32 cellular contexts compared by ENCODE assay signal in genomic region chr10:44209806-44210205, GRCh38.
"Had no signal": no experiment of that assay in that cellular context is flagged by ENCODE, and none has a peak within 500 bp of the region (broad histone marks: within the 10 kb centered on the region; RNA-seq: fewer than 3 reads in every experiment).

No MANE protein-coding gene starts in this region.

- H3K36me3 Mint-ChIP-seq: activated CD8-positive, alpha-beta memory T cell treated with anti-CD3 and anti-CD28 coated beads, Interleukin-2, amount 10 ng/mL, durations not matched to agents 7 days and 5 days; activated naive CD4-positive, alpha-beta T cell treated with anti-CD3 and anti-CD28 coated beads, Interleukin-2, amount 50 U/mL, for 24 hours; activated naive CD8-positive, alpha-beta T cell treated with anti-CD3 and anti-CD28 coated beads for 36 hours had no signal

- H3K9me3 ChIP-seq: adrenal gland, body of pancreas, colonic mucosa had no signal

- H3K9me3 Mint-ChIP-seq: activated naive CD4-positive, alpha-beta T cell treated with anti-CD3 and anti-CD28 coated beads for 36 hours; activated naive CD4-positive, alpha-beta T cell treated with anti-CD3 and anti-CD28 coated beads, Interleukin-2, amount 50 U/mL, for 24 hours; activated naive CD8-positive, alpha-beta T cell treated with anti-CD3 and anti-CD28 coated beads for 36 hours; activated T-helper 1 cell treated with anti-CD3 and anti-CD28 coated beads, Interleukin-12 subunit alpha, Interleukin-12 subunit beta, Interleukin-2, Interleukin-4 antibody, amounts not matched to agents 30 ng/mL and 10 ng/mL and 1 ng/mL, durations not matched to agents 14 hours and 24 hours and 36 hours; T-helper 2 cell treated with Interferon-gamma antibody and Interleukin-4, amounts not matched to agents 5 μg/mL and 100 μg/mL, for 36 hours had no signal

- H3K4me3 Mint-ChIP-seq: activated B cell treated with CpG ODN at 0.5 μM for 24 hours; activated CD8-positive, alpha-beta memory T cell treated with anti-CD3 and anti-CD28 coated beads, Interleukin-2, amount 10 ng/mL, durations not matched to agents 7 days and 5 days; activated CD8-positive, alpha-beta T cell treated with anti-CD3 and anti-CD28 coated beads for 36 hours; activated naive CD4-positive, alpha-beta T cell treated with anti-CD3 and anti-CD28 coated beads for 36 hours; activated naive CD4-positive, alpha-beta T cell treated with anti-CD3 and anti-CD28 coated beads, Interleukin-2, amount 50 U/mL, for 24 hours; activated naive CD8-positive, alpha-beta T cell treated with anti-CD3 and anti-CD28 coated beads for 36 hours; activated naive CD8-positive, alpha-beta T cell treated with anti-CD3 and anti-CD28 coated beads, Interleukin-2, amount 50 U/mL, for 24 hours; activated T-helper 1 cell treated with anti-CD3 and anti-CD28 coated beads, Interleukin-12 subunit alpha, Interleukin-12 subunit beta, Interleukin-2, Interleukin-4 antibody, amounts not matched to agents 30 ng/mL and 10 ng/mL and 1 ng/mL, durations not matched to agents 14 hours and 24 hours and 36 hours; T-helper 17 cell; T-helper 2 cell treated with Interferon-gamma antibody and Interleukin-4, amounts not matched to agents 5 μg/mL and 100 μg/mL, for 36 hours had no signal

- H3K4me1 Mint-ChIP-seq: activated B cell treated with CpG ODN at 0.5 μM for 24 hours; activated CD8-positive, alpha-beta memory T cell treated with anti-CD3 and anti-CD28 coated beads, Interleukin-2, amount 10 ng/mL, durations not matched to agents 7 days and 5 days; activated naive CD4-positive, alpha-beta T cell treated with anti-CD3 and anti-CD28 coated beads, Interleukin-2, amount 50 U/mL, for 24 hours; activated naive CD8-positive, alpha-beta T cell treated with anti-CD3 and anti-CD28 coated beads for 36 hours; activated naive CD8-positive, alpha-beta T cell treated with anti-CD3 and anti-CD28 coated beads, Interleukin-2, amount 50 U/mL, for 24 hours; T-helper 17 cell had no signal

- H3K27me3 Mint-ChIP-seq: activated B cell treated with CpG ODN at 0.5 μM for 24 hours had no signal

- H3K27ac Mint-ChIP-seq: activated B cell treated with CpG ODN at 0.5 μM for 24 hours; activated CD8-positive, alpha-beta memory T cell treated with anti-CD3 and anti-CD28 coated beads, Interleukin-2, amount 10 ng/mL, durations not matched to agents 7 days and 5 days; activated CD8-positive, alpha-beta T cell treated with anti-CD3 and anti-CD28 coated beads for 36 hours; activated naive CD4-positive, alpha-beta T cell treated with anti-CD3 and anti-CD28 coated beads for 36 hours; activated naive CD4-positive, alpha-beta T cell treated with anti-CD3 and anti-CD28 coated beads, Interleukin-2, amount 50 U/mL, for 24 hours; activated naive CD8-positive, alpha-beta T cell treated with anti-CD3 and anti-CD28 coated beads for 36 hours; activated naive CD8-positive, alpha-beta T cell treated with anti-CD3 and anti-CD28 coated beads, Interleukin-2, amount 50 U/mL, for 24 hours; activated T-helper 1 cell treated with anti-CD3 and anti-CD28 coated beads, Interleukin-12 subunit alpha, Interleukin-12 subunit beta, Interleukin-2, Interleukin-4 antibody, amounts not matched to agents 30 ng/mL and 10 ng/mL and 1 ng/mL, durations not matched to agents 14 hours and 24 hours and 36 hours; activated T-helper 2 cell treated with anti-CD3 and anti-CD28 coated beads, Interferon-gamma antibody, Interleukin-2, Interleukin-4, amounts not matched to agents 10 μg/mL and 5 μg/mL and 100 μg/mL, durations not matched to agents 14 hours and 24 hours and 36 hours; T-helper 17 cell; T-helper 2 cell treated with Interferon-gamma antibody and Interleukin-4, amounts not matched to agents 5 μg/mL and 100 μg/mL, for 36 hours had no signal

- H3K27me3 ChIP-seq: adrenal gland, body of pancreas, colonic mucosa had no signal

- H3K36me3 ChIP-seq: adrenal gland, colonic mucosa, WERI-Rb-1 had no signal

- ATAC-seq: activated CD4-positive, CD25-positive, alpha-beta regulatory T cell treated with anti-CD3 and anti-CD28 coated beads, Interleukin-2, amount 50 U/mL, for 24 hours; activated CD8-positive, alpha-beta memory T cell treated with anti-CD3 and anti-CD28 coated beads, Interleukin-2, amount 10 ng/mL, durations not matched to agents 7 days and 5 days; activated CD8-positive, alpha-beta T cell treated with anti-CD3 and anti-CD28 coated beads for 36 hours; activated naive CD8-positive, alpha-beta T cell treated with anti-CD3 and anti-CD28 coated beads, Interleukin-2, amount 50 U/mL, for 24 hours; body of pancreas; esophagus mucosa; T-helper 17 cell had no signal

- H3K4me1 ChIP-seq: adrenal gland, body of pancreas, colonic mucosa had no signal

- H3K4me3 ChIP-seq: adrenal gland, body of pancreas, colonic mucosa had no signal

- DNase-seq: activated B cell treated with CpG ODN at 0.5 μM for 24 hours; activated CD4-positive, alpha-beta T cell treated with anti-CD3 and anti-CD28 coated beads for 48 hours; activated CD4-positive, alpha-beta T cell treated with anti-CD3 and anti-CD28 coated beads, Interleukin-2, amount 50 U/mL, for 1 hour; activated CD4-positive, alpha-beta T cell treated with anti-CD3 and anti-CD28 coated beads, Interleukin-2, amount 50 U/mL, for 48 hours; activated CD8-positive, alpha-beta memory T cell treated with anti-CD3 and anti-CD28 coated beads, Interleukin-2, amount 10 ng/mL, durations not matched to agents 7 days and 5 days; activated CD8-positive, alpha-beta memory T cell treated with anti-CD3 and anti-CD28 coated beads, Interleukin-2, amount 50 U/mL, for 4 hours; activated CD8-positive, alpha-beta T cell treated with anti-CD3 and anti-CD28 coated beads for 36 hours; activated effector memory CD4-positive, alpha-beta T cell treated with anti-CD3 and anti-CD28 coated beads, Interleukin-2, amount 50 U/mL, for 16 hours; activated naive CD4-positive, alpha-beta T cell treated with anti-CD3 and anti-CD28 coated beads for 36 hours; activated naive CD8-positive, alpha-beta T cell treated with anti-CD3 and anti-CD28 coated beads for 36 hours; activated naive CD8-positive, alpha-beta T cell treated with anti-CD3 and anti-CD28 coated beads, Interleukin-2, amount 50 U/mL, for 24 hours; activated T-cell treated with anti-CD3 and anti-CD28 coated beads, Interleukin-2, amount 50 U/mL, for 1 hour; activated T-cell treated with anti-CD3 and anti-CD28 coated beads, Interleukin-2, amount 50 U/mL, for 48 hours; adrenal gland; amygdala; aorta; body of pancreas; central memory CD4-positive, alpha-beta T cell; cerebellar nuclear complex; colonic mucosa; effector CD8-positive, alpha-beta T cell; foreskin fibroblast; T-helper 1 cell; T-helper 17 cell; T1000; WERI-Rb-1 had no signal

- H3K27ac ChIP-seq: adrenal gland, body of pancreas, colonic mucosa, WERI-Rb-1 had no signal
